ENCODE assay signal across 9 cellular contexts in the genomic region with DNA sequence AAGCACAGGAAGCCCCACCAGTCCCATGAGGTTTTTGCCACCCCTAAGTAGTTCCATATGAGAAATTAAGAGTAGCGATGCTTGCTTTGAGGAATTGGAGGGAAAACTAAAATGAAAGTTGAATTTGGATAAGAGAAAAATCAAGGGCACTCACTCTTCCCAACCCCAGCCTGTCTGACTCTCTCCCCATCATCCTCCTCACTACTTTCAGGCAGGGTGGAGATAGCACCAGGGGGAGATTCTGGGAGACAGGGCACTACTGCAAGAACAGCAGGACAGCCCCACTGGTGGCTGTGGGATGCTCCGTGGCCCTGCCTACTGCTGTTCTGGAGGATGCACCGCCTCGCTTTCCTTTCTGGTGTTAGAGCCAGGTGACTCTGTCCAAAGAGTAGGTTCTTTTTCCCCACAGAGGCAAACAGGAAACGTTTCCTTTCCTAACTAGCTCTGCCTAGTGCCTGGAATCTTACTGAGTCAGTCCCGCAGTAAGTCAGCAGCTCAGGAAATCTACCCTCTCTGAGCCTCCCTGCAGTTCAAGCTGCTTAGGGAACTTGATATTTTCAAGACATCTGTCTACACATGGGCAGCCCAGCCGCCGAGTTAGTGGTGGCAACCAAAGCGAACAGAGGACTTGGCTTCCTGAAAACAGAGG. TPM values are rescaled to one million over a fixed set of nuclear protein-coding genes. Genes with fewer than 3 reads are reported as not detected.
DNase-seq lines count a peak whose midpoint lies in the region; ATAC-seq lines count a peak whose summit lies in the region.
"Had no signal": no experiment of that assay in that cellular context is flagged by ENCODE, and none has a peak within 500 bp of the region (broad histone marks: within the 10 kb centered on the region; RNA-seq: fewer than 3 reads in every experiment).

No MANE protein-coding gene starts in this region.

- ATAC-seq in left cardiac atrium, result peak; percentile 44 to 47
- peak; percentile 34 for ATAC-seq in stimulated activated naive CD8-positive, alpha-beta T cell treated with anti-CD3 and anti-CD28 coated beads, Interleukin-15, amount 100 ng/mL, for 72 hours
- ATAC-seq in GM21423 (IDR thresholded peaks at IDR 0.05; ENCODE audit: unreplicated experiment), result no peak

- no peaks in the 10 kb centered on the region for H3K36me3 Mint-ChIP-seq in T-helper 2 cell treated with Interferon-gamma antibody and Interleukin-4, amounts not matched to agents 5 μg/mL and 100 μg/mL, for 36 hours (ENCODE audit: low read depth)
- no peaks in the 10 kb centered on the region for H3K36me3 Mint-ChIP-seq in activated CD4-positive, alpha-beta memory T cell treated with anti-CD3 and anti-CD28 coated beads for 36 hours

- H3K4me1 ChIP-seq in HAP-1, result no peaks in the 10 kb centered on the region

- H3K4me3 Mint-ChIP-seq in T-helper 2 cell treated with Interferon-gamma antibody and Interleukin-4, amounts not matched to agents 5 μg/mL and 100 μg/mL, for 36 hours, result peak overlapping the region; percentile 75
- peak overlapping the region; percentile 64 for H3K4me3 Mint-ChIP-seq in activated CD4-positive, alpha-beta memory T cell treated with anti-CD3 and anti-CD28 coated beads for 36 hours
- peak overlapping the region; percentile 79 to 90 for H3K4me3 Mint-ChIP-seq in stimulated activated naive CD8-positive, alpha-beta T cell treated with anti-CD3 and anti-CD28 coated beads, Interleukin-15, amount 100 ng/mL, for 72 hours

- H3K9me3 Mint-ChIP-seq in T-helper 2 cell treated with Interferon-gamma antibody and Interleukin-4, amounts not matched to agents 5 μg/mL and 100 μg/mL, for 36 hours, result no peaks in the 10 kb centered on the region
- no peaks in the 10 kb centered on the region for H3K9me3 Mint-ChIP-seq in activated CD4-positive, alpha-beta memory T cell treated with anti-CD3 and anti-CD28 coated beads for 36 hours
- no peaks in the 10 kb centered on the region for H3K9me3 Mint-ChIP-seq in stimulated activated naive CD8-positive, alpha-beta T cell treated with anti-CD3 and anti-CD28 coated beads, Interleukin-15, amount 100 ng/mL, for 72 hours

- no peaks in the 10 kb centered on the region for H3K36me3 ChIP-seq in HAP-1 (replicated peaks)

- POLR2A ChIA-PET in activated CD4-positive, alpha-beta memory T cell treated with anti-CD3 and anti-CD28 coated beads for 36 hours (lab: Charles Lee), result interaction anchor here (0.7 to 1.7 kb wide), 6 partner anchors 8 to 967 kb away, joined by 3 to 4 read pairs (median 3); no protein-coding TSS in a partner anchor

- CTCF ChIA-PET in activated CD4-positive, alpha-beta memory T cell treated with anti-CD3 and anti-CD28 coated beads for 36 hours (lab: Charles Lee), result interaction anchor here (0.8 to 3.3 kb wide), 9 partner anchors 16 to 87 kb away, joined by 3 to 35 read pairs (median 4); no protein-coding TSS in a partner anchor

- no peaks in the 10 kb centered on the region for H3K27me3 ChIP-seq in HAP-1 (ENCODE audit: low read depth)

- no peaks in the 10 kb centered on the region for H3K27me3 Mint-ChIP-seq in T-helper 2 cell treated with Interferon-gamma antibody and Interleukin-4, amounts not matched to agents 5 μg/mL and 100 μg/mL, for 36 hours (ENCODE audit: low read depth)
- H3K27me3 Mint-ChIP-seq in activated CD4-positive, alpha-beta memory T cell treated with anti-CD3 and anti-CD28 coated beads for 36 hours, result no peaks in the 10 kb centered on the region
- H3K27me3 Mint-ChIP-seq in stimulated activated naive CD8-positive, alpha-beta T cell treated with anti-CD3 and anti-CD28 coated beads, Interleukin-15, amount 100 ng/mL, for 72 hours, result no peaks in the 10 kb centered on the region

- intact Hi-C loops in activated CD4-positive, alpha-beta memory T cell treated with anti-CD3 and anti-CD28 coated beads for 36 hours (cut with micrococcal nuclease), result no loop called here
- intact Hi-C loops in left cardiac atrium (cut with DNase I), result no loop called here

- no peaks in the 10 kb centered on the region for H3K9me3 ChIP-seq in HAP-1

- DNase-seq in T-helper 2 cell treated with Interferon-gamma antibody and Interleukin-4, amounts not matched to agents 5 μg/mL and 100 μg/mL, for 36 hours (ENCODE audit: low spot score), result no peak
- no peak for DNase-seq in T-helper 2 cell
- no peak for DNase-seq in activated CD4-positive, alpha-beta memory T cell treated with anti-CD3 and anti-CD28 coated beads for 36 hours
- DNase-seq in left cardiac atrium, result no peak
- no peak for DNase-seq in stimulated activated naive CD8-positive, alpha-beta T cell treated with anti-CD3 and anti-CD28 coated beads, Interleukin-15, amount 100 ng/mL, for 72 hours
- no peak for DNase-seq in HAP-1 (ENCODE audit: low spot score in 2 of 2)
- DNase-seq in cortex of kidney (lab: John Stamatoyannopoulos, UW), result no peak
- DNase-seq: SIG-M5 had no signal

- no peak overlapping the region for H3K4me3 ChIP-seq in HAP-1

- H3K4me1 Mint-ChIP-seq in T-helper 2 cell treated with Interferon-gamma antibody and Interleukin-4, amounts not matched to agents 5 μg/mL and 100 μg/mL, for 36 hours (ENCODE audit: low read depth), result peaks cover 27% of the 10 kb centered on the region
- H3K4me1 Mint-ChIP-seq in activated CD4-positive, alpha-beta memory T cell treated with anti-CD3 and anti-CD28 coated beads for 36 hours (ENCODE audit: low read depth), result peaks cover 44% of the 10 kb centered on the region
- H3K4me1 Mint-ChIP-seq in stimulated activated naive CD8-positive, alpha-beta T cell treated with anti-CD3 and anti-CD28 coated beads, Interleukin-15, amount 100 ng/mL, for 72 hours, result peaks cover 49% of the 10 kb centered on the region

- peak overlapping the region; percentile 58 for H3K27ac Mint-ChIP-seq in T-helper 2 cell treated with Interferon-gamma antibody and Interleukin-4, amounts not matched to agents 5 μg/mL and 100 μg/mL, for 36 hours
- peak overlapping the region; percentile 58 for H3K27ac Mint-ChIP-seq in activated CD4-positive, alpha-beta memory T cell treated with anti-CD3 and anti-CD28 coated beads for 36 hours
- H3K27ac Mint-ChIP-seq in stimulated activated naive CD8-positive, alpha-beta T cell treated with anti-CD3 and anti-CD28 coated beads, Interleukin-15, amount 100 ng/mL, for 72 hours, result peak overlapping the region; percentile 84 to 89

- in situ Hi-C loops in HAP-1 (cut with MboI; ENCODE audit: low sequenced_read_pairs), result no loop called here

RNA-seq across cellular contexts. Expression of a gene that starts 11.2 kb away (rescaled TPM):
- total RNA-seq in activated CD4-positive, alpha-beta memory T cell treated with anti-CD3 and anti-CD28 coated beads for 36 hours, result 100 to 1,000 TPM; 481 to 485 TPM
- 100 to 1,000 TPM; 210 to 242 TPM for total RNA-seq in left cardiac atrium

RNA-seq across cellular contexts. Expression of a gene that starts 55.7 kb away (rescaled TPM):
- total RNA-seq in activated CD4-positive, alpha-beta memory T cell treated with anti-CD3 and anti-CD28 coated beads for 36 hours, result 10 to 100 TPM; 94.0 to 95.8 TPM
- total RNA-seq in left cardiac atrium, result 10 to 100 TPM; 25.7 to 32.1 TPM

RNA-seq across cellular contexts. Expression of a gene that starts 56.5 kb away (rescaled TPM):
- 10 to 100 TPM; 22.4 to 22.6 TPM for total RNA-seq in activated CD4-positive, alpha-beta memory T cell treated with anti-CD3 and anti-CD28 coated beads for 36 hours
- 1 to 10 TPM; 4.6 to 5.4 TPM for total RNA-seq in left cardiac atrium
